In genomic region chr5:111853748-111854147, GRCh38 we compare ENCODE assay signal across 9 cellular contexts.
DNase-seq lines count a peak whose midpoint lies in the region; ATAC-seq and TF ChIP-seq lines count a peak whose summit lies in the region.
"Had no signal": no experiment of that assay in that cellular context is flagged by ENCODE, and none has a peak within 500 bp of the region (broad histone marks: within the 10 kb centered on the region; RNA-seq: fewer than 3 reads in every experiment).

No MANE protein-coding gene starts in this region.

- TF ChIP-seq CTCF in fibroblast of pulmonary artery (IDR thresholded peaks at IDR 0.05; ENCODE audit: low read length, missing control alignments), result no peak

- ATAC-seq in GM18499 (IDR thresholded peaks at IDR 0.05; ENCODE audit: insufficient read depth, unreplicated experiment) (peak; percentile 71), GM21390 (IDR thresholded peaks at IDR 0.05; ENCODE audit: unreplicated experiment) (peak; percentile 76), HG03378 (IDR thresholded peaks at IDR 0.05; ENCODE audit: unreplicated experiment) (peak; percentile 86)

- DNase-seq in fibroblast of pulmonary artery (ENCODE audit: low read depth) (peak; percentile 28), activated gamma-delta T cell treated with Interleukin-2 at 50 U/mL for 16 hours (no peak), NCI-H1048 (lab: John Stamatoyannopoulos, UW) (no peak), glomerular visceral epithelial cell (ENCODE audit: extremely low spot score) (no peak)
- no peak for DNase-seq in activated T-cell treated with anti-CD3 and anti-CD28 coated beads, Interleukin-2, amount 50 U/mL, for 48 hours
- DNase-seq: activated CD4-positive, alpha-beta T cell treated with anti-CD3 and anti-CD28 coated beads, Interleukin-2, amount 10 ng/mL, durations not matched to agents 7 days and 5 days had no signal

- H3K4me3 ChIP-seq in fibroblast of pulmonary artery (replicated peaks; ENCODE audit: low read depth, low read length), result no peak overlapping the region
